Comparison of ENCODE assay signal across 11 cellular contexts in genomic region chr21:43739648-43740435, GRCh38. TPM values are rescaled to one million over a fixed set of nuclear protein-coding genes. Genes with fewer than 3 reads are reported as not detected.
DNase-seq lines count a peak whose midpoint lies in the region; ATAC-seq, FAIRE-seq and TF ChIP-seq lines count a peak whose summit lies in the region.
"Had no signal": no experiment of that assay in that cellular context is flagged by ENCODE, and none has a peak within 500 bp of the region (broad histone marks: within the 10 kb centered on the region; RNA-seq: fewer than 3 reads in every experiment).

No MANE protein-coding gene starts in this region.

- H3K9me3 ChIP-seq in body of pancreas: no peaks in the 10 kb centered on the region
- no peaks in the 10 kb centered on the region for H3K9me3 ChIP-seq in mesenchymal stem cell (ENCODE audit: control insufficient read depth, low read length)

- no peak overlapping the region for H2BK12ac ChIP-seq in mesenchymal stem cell (ENCODE audit: low read length in 2 of 2)

- FAIRE-seq in GM12891 (lab: Jason Lieb, UNC): no peak

- H2AK5ac ChIP-seq in mesenchymal stem cell (ENCODE audit: low read length, severe bottlenecking): no peak overlapping the region

- H3K4ac ChIP-seq in mesenchymal stem cell (ENCODE audit: low read depth in 1 of 2, low read length in 2 of 2): no peak overlapping the region

- H3K27ac Mint-ChIP-seq in activated T-cell treated with anti-CD3 and anti-CD28 coated beads, Interleukin-2, amount 50 U/mL, for 24 hours: peak overlapping the region; percentile 67
- H3K27ac Mint-ChIP-seq in type B pancreatic cell: peak overlapping the region; percentile 76
- H3K27ac Mint-ChIP-seq: T-helper 2 cell treated with Interferon-gamma antibody and Interleukin-4, amounts not matched to agents 5 μg/mL and 100 μg/mL, for 36 hours had no signal

- no peaks in the 10 kb centered on the region for H3K27me3 Mint-ChIP-seq in activated T-cell treated with anti-CD3 and anti-CD28 coated beads, Interleukin-2, amount 50 U/mL, for 24 hours
- H3K27me3 Mint-ChIP-seq in type B pancreatic cell: peaks cover 3% of the 10 kb centered on the region

- peak overlapping the region in 2 of 4 donors; percentile 69 to 78 for H3K27ac ChIP-seq in body of pancreas
- H3K27ac ChIP-seq in mesenchymal stem cell (ENCODE audit: low read length, poor library complexity, severe bottlenecking): no peak overlapping the region

- no peaks in the 10 kb centered on the region for H3K9me3 Mint-ChIP-seq in activated T-cell treated with anti-CD3 and anti-CD28 coated beads, Interleukin-2, amount 50 U/mL, for 24 hours
- H3K9me3 Mint-ChIP-seq in type B pancreatic cell: no peaks in the 10 kb centered on the region
- H3K9me3 Mint-ChIP-seq: T-helper 2 cell treated with Interferon-gamma antibody and Interleukin-4, amounts not matched to agents 5 μg/mL and 100 μg/mL, for 36 hours had no signal

- H3K36me3 Mint-ChIP-seq in activated T-cell treated with anti-CD3 and anti-CD28 coated beads, Interleukin-2, amount 50 U/mL, for 24 hours (ENCODE audit: low read depth): peaks cover 54% of the 10 kb centered on the region
- H3K36me3 Mint-ChIP-seq in type B pancreatic cell: peaks cover 7% of the 10 kb centered on the region

- no peak overlapping the region for H3K18ac ChIP-seq in mesenchymal stem cell (ENCODE audit: low read depth in 1 of 2, low read length in 2 of 2)

- no peak overlapping the region for H2AFZ ChIP-seq in mesenchymal stem cell (ENCODE audit: low read depth, low read length)

- H2BK120ac ChIP-seq in mesenchymal stem cell (ENCODE audit: low read depth, low read length): no peak overlapping the region

- no peak overlapping the region for H4K91ac ChIP-seq in mesenchymal stem cell (ENCODE audit: low read length)

- H3K4me3 ChIP-seq in body of pancreas: no peak overlapping the region
- H3K4me3 ChIP-seq in mesenchymal stem cell (ENCODE audit: insufficient read depth in 1 of 2, low read depth in 1 of 2, low read length in 2 of 2): no peak overlapping the region

- peak; percentile 13 for ATAC-seq in body of pancreas

- H4K8ac ChIP-seq in mesenchymal stem cell (ENCODE audit: low read length): peak overlapping the region; percentile 13

- no peak overlapping the region for H2BK5ac ChIP-seq in mesenchymal stem cell (ENCODE audit: low read depth, low read length, poor library complexity, severe bottlenecking)

- WGBS in body of pancreas, 2 donors: 73 to 92% methylated on average over 10 to 25 of the region's 25 CpGs
- WGBS in mesenchymal stem cell: 85% methylated on average over 24 of the region's 25 CpGs

- intact Hi-C loops in body of pancreas (cut with DNase I): no loop called here

- TF ChIP-seq POLR2A in body of pancreas (IDR thresholded peaks at IDR 0.05) (no peak), GM12891 (IDR thresholded peaks at IDR 0.05; ENCODE audit: low read depth, low read length) (no peak)

- TF ChIP-seq CTCF in body of pancreas (IDR thresholded peaks at IDR 0.05) (no peak), type B pancreatic cell (conservative IDR thresholded peaks at IDR 0.05) (no peak)

- DNase-seq in activated T-cell treated with anti-CD3 and anti-CD28 coated beads, Interleukin-2, amount 50 U/mL, for 24 hours: no peak
- no peak for DNase-seq in activated T-cell treated with anti-CD3 and anti-CD28 coated beads, Interleukin-2, amount 50 U/mL, for 1 hour
- DNase-seq in body of pancreas (peak in 2 of 4 donors; percentile 25 to 36), mesenchymal stem cell (peak; percentile 58), type B pancreatic cell (ENCODE audit: extremely low spot score, unreplicated experiment) (no peak), NCI-H2196 (lab: John Stamatoyannopoulos, UW; ENCODE audit: unreplicated experiment) (no peak), NCI-H1436 treated with DMSO at 0.1 percent for 48 hours (lab: John Stamatoyannopoulos, UW) (no peak), GM12891 (ENCODE audit: insufficient read length, low spot score) (no peak)
- DNase-seq: central memory CD4-positive, alpha-beta T cell; NCI-H774 had no signal

- H3K4me1 ChIP-seq in body of pancreas (peaks cover 1% of the 10 kb centered on the region), mesenchymal stem cell (ENCODE audit: control insufficient read depth, insufficient read depth, low read depth, low read length) (peaks cover 39% of the 10 kb centered on the region)

- H3K36me3 ChIP-seq in body of pancreas (replicated peaks in 1 of 2; ENCODE audit: insufficient read depth in 1 of 2, low read depth in 2 of 2) (peaks cover 3 to 9% of the 10 kb centered on the region in 2 donors), mesenchymal stem cell (ENCODE audit: control insufficient read depth in 1 of 2, insufficient read depth in 2 of 2, low read depth in 1 of 2, low read length in 2 of 2) (peaks cover 29 to 78% of the 10 kb centered on the region in 2 experiments)

- no peak overlapping the region for H3K4me3 Mint-ChIP-seq in activated T-cell treated with anti-CD3 and anti-CD28 coated beads, Interleukin-2, amount 50 U/mL, for 24 hours
- no peak overlapping the region for H3K4me3 Mint-ChIP-seq in type B pancreatic cell
- H3K4me3 Mint-ChIP-seq: T-helper 2 cell treated with Interferon-gamma antibody and Interleukin-4, amounts not matched to agents 5 μg/mL and 100 μg/mL, for 36 hours had no signal

- H3K9ac ChIP-seq in mesenchymal stem cell (ENCODE audit: low read length): no peak overlapping the region

- H2BK15ac ChIP-seq in mesenchymal stem cell (ENCODE audit: low read depth, poor library complexity, severe bottlenecking): no peak overlapping the region

- H3K4me2 ChIP-seq in mesenchymal stem cell (ENCODE audit: low read length, poor library complexity, severe bottlenecking): no peak overlapping the region

- no peak overlapping the region for H3K14ac ChIP-seq in mesenchymal stem cell (ENCODE audit: low read length in 2 of 2)

- no peaks in the 10 kb centered on the region for H3K27me3 ChIP-seq in body of pancreas
- H3K27me3 ChIP-seq in mesenchymal stem cell (ENCODE audit: control insufficient read depth in 1 of 2, insufficient read depth in 1 of 2, low read length in 2 of 2): no peaks in the 10 kb centered on the region

- peaks cover 21% of the 10 kb centered on the region for H3K4me1 Mint-ChIP-seq in activated T-cell treated with anti-CD3 and anti-CD28 coated beads, Interleukin-2, amount 50 U/mL, for 24 hours (ENCODE audit: low read depth)
- peaks cover 20% of the 10 kb centered on the region for H3K4me1 Mint-ChIP-seq in type B pancreatic cell (ENCODE audit: unreplicated experiment)

- H3K79me1 ChIP-seq in mesenchymal stem cell (replicated peaks; ENCODE audit: low read length, poor library complexity, severe bottlenecking): peaks cover 43% of the 10 kb centered on the region

- H3K23ac ChIP-seq in mesenchymal stem cell (ENCODE audit: low read length in 2 of 2): no peak overlapping the region

TF ChIP-seq in GM12891, 5 proteins besides CTCF, POLR2A, EP300 and RAD21:
- TF ChIP-seq PAX5 (IDR thresholded peaks at IDR 0.05; ENCODE audit: insufficient read depth, low read length, severe bottlenecking) (no peak), POLR2AphosphoS5 (IDR thresholded peaks at IDR 0.05; ENCODE audit: low read depth, low read length) (no peak), POU2F2 (IDR thresholded peaks at IDR 0.05; ENCODE audit: low read depth, low read length) (no peak)

RNA-seq across cellular contexts. Expression of gene PDXK, which starts 20.9 kb away (rescaled TPM):
- 10 to 100 TPM; 33.7 to 68.9 TPM for total RNA-seq in body of pancreas
- 72.9 TPM for polyA plus RNA-seq in mesenchymal stem cell (2013, experiment 1 of 2)
- 72.1 TPM for polyA plus RNA-seq in mesenchymal stem cell (2013, experiment 2 of 2)
- total RNA-seq in type B pancreatic cell (ENCODE audit: low replicate concordance): 94.4 and 160 TPM in 2 replicates
- 49.5 TPM for polyA plus RNA-seq in GM12891 (2012; ENCODE audit: low read depth, missing spikeins)

RNA-seq across cellular contexts. Expression of gene CSTB, which starts 36.3 kb away (rescaled TPM):
- total RNA-seq in body of pancreas (10 to 100 TPM in 1 of 2 donors, 1 to 10 TPM in 1; 8.6 to 11.9 TPM), type B pancreatic cell (ENCODE audit: low replicate concordance) (45.4 and 78.2 TPM in 2 replicates)
- 276 TPM for polyA plus RNA-seq in mesenchymal stem cell (2013, experiment 1 of 2)
- 282 TPM for polyA plus RNA-seq in mesenchymal stem cell (2013, experiment 2 of 2)
- polyA plus RNA-seq in GM12891 (2012; ENCODE audit: low read depth, missing spikeins): 46.0 TPM

RNA-seq across cellular contexts. Expression of gene RRP1, which starts 49.5 kb away (rescaled TPM):
- 10 to 100 TPM in 1 of 2 donors, 1 to 10 TPM in 1; 9.9 to 27.7 TPM for total RNA-seq in body of pancreas
- polyA plus RNA-seq in mesenchymal stem cell (2013, experiment 1 of 2): 14.5 TPM
- polyA plus RNA-seq in mesenchymal stem cell (2013, experiment 2 of 2): 14.1 TPM
- total RNA-seq in type B pancreatic cell (ENCODE audit: low replicate concordance): 29.5 and 43.6 TPM in 2 replicates
- 26.4 TPM for polyA plus RNA-seq in GM12891 (2012; ENCODE audit: low read depth, missing spikeins)
